ENCODE assay signal across 8 cellular contexts in genomic region chr1:198771562-198772153, GRCh38.
A peak's percentile ranks its signal among the peaks of the same experiment; 100 is the strongest.
DNase-seq lines count a peak whose midpoint lies in the region; ATAC-seq, FAIRE-seq and TF ChIP-seq lines count a peak whose summit lies in the region.

No MANE protein-coding gene starts in this region.

- TF ChIP-seq CTCF in Caco-2 (IDR thresholded peaks at IDR 0.05; ENCODE audit: insufficient read depth in 1 of 2, low read depth in 1 of 2, low read length in 1 of 2, severe bottlenecking in 1 of 2, unreplicated experiment in 1 of 2) (peak; percentile 46 to 58), upper lobe of left lung (IDR thresholded peaks at IDR 0.05) (peak; percentile 28 to 52 (median 40))

- peak; percentile 74 for FAIRE-seq in RCC 7860 (lab: Jason Lieb, UNC)

- peak; percentile 32 to 44 for DNase-seq in Caco-2
- DNase-seq in HEK293T (ENCODE audit: extremely low spot score) = peak; percentile 64
- peak; percentile 19 for DNase-seq in RCC 7860 (ENCODE audit: low spot score)
- peak; percentile 63 for DNase-seq in fibroblast of peridontal ligament (ENCODE audit: extremely low read depth)
- DNase-seq in upper lobe of left lung = no peak
- DNase-seq in effector CD8-positive, alpha-beta T cell (lab: John Stamatoyannopoulos, UW) = no peak
- no peak for DNase-seq in activated CD4-positive, alpha-beta memory T cell treated with anti-CD3 and anti-CD28 coated beads, Interleukin-2, amount 10 ng/mL, durations not matched to agents 7 days and 5 days

- CTCF ChIA-PET in Caco-2 (lab: Charles Lee) = no interaction called here
- CTCF ChIA-PET in HEK293T (lab: Yijun Ruan, JAX) = interaction anchor here (0.8 kb wide), 1 partner anchor 692 kb away, joined by 7 read pairs; no protein-coding TSS in a partner anchor
- CTCF ChIA-PET in activated CD4-positive, alpha-beta memory T cell treated with anti-CD3 and anti-CD28 coated beads, Interleukin-2, amount 10 ng/mL, durations not matched to agents 7 days and 5 days (lab: Charles Lee) = interaction anchor here (0.6 kb wide), 1 partner anchor 1508 kb away, joined by 3 read pairs; no protein-coding TSS in a partner anchor

- H3K36me3 Mint-ChIP-seq in Caco-2 (ENCODE audit: insufficient read depth, unreplicated experiment) = no peaks in the 10 kb centered on the region
- no peaks in the 10 kb centered on the region for H3K36me3 Mint-ChIP-seq in activated CD4-positive, alpha-beta memory T cell treated with anti-CD3 and anti-CD28 coated beads, Interleukin-2, amount 10 ng/mL, durations not matched to agents 7 days and 5 days (ENCODE audit: low read depth)

- H3K4me1 ChIP-seq in Caco-2 (no peaks in the 10 kb centered on the region), upper lobe of left lung (peaks cover 0 to 8% (median 2%) of the 10 kb centered on the region in 4 donors)

- no peak overlapping the region for H3K27ac ChIP-seq in upper lobe of left lung

- intact Hi-C loops in Caco-2 (cut with micrococcal nuclease; ENCODE audit: unreplicated experiment) = loop anchor here (1.0 to 10.0 kb wide), 5 partner anchors 275 to 781 kb away; no protein-coding TSS in a partner anchor

- H3K4me1 Mint-ChIP-seq in Caco-2 (ENCODE audit: low read depth, unreplicated experiment) = no peaks in the 10 kb centered on the region
- peaks cover 7% of the 10 kb centered on the region for H3K4me1 Mint-ChIP-seq in activated CD4-positive, alpha-beta memory T cell treated with anti-CD3 and anti-CD28 coated beads, Interleukin-2, amount 10 ng/mL, durations not matched to agents 7 days and 5 days

- H3K27me3 Mint-ChIP-seq in Caco-2 (ENCODE audit: insufficient read depth, unreplicated experiment) = no peaks in the 10 kb centered on the region
- peaks cover 5% of the 10 kb centered on the region for H3K27me3 Mint-ChIP-seq in activated CD4-positive, alpha-beta memory T cell treated with anti-CD3 and anti-CD28 coated beads, Interleukin-2, amount 10 ng/mL, durations not matched to agents 7 days and 5 days

- no peak overlapping the region for H3K4me3 Mint-ChIP-seq in Caco-2 (ENCODE audit: unreplicated experiment)
- no peak overlapping the region for H3K4me3 Mint-ChIP-seq in activated CD4-positive, alpha-beta memory T cell treated with anti-CD3 and anti-CD28 coated beads, Interleukin-2, amount 10 ng/mL, durations not matched to agents 7 days and 5 days

- H3K36me3 ChIP-seq in Caco-2 (ENCODE audit: control insufficient read depth, insufficient read depth, low read length) (no peaks in the 10 kb centered on the region), upper lobe of left lung (no peaks in the 10 kb centered on the region)

- no peak overlapping the region for H3K4me3 ChIP-seq in Caco-2 (ENCODE audit: low read depth, low read length)
- no peak overlapping the region for H3K4me3 ChIP-seq in upper lobe of left lung

- POLR2A ChIA-PET in Caco-2 (lab: Charles Lee) (no interaction called here), HEK293T (lab: Yijun Ruan, JAX) (no interaction called here)
- POLR2A ChIA-PET in activated CD4-positive, alpha-beta memory T cell treated with anti-CD3 and anti-CD28 coated beads, Interleukin-2, amount 10 ng/mL, durations not matched to agents 7 days and 5 days (lab: Charles Lee) = no interaction called here

- no TSS peak for BruUV-seq in Caco-2 (replicated peaks; lab: Mats Ljungman, UMichigan)

- H3K9me3 ChIP-seq in Caco-2 = no peaks in the 10 kb centered on the region
- H3K9me3 ChIP-seq in upper lobe of left lung = no peaks in the 10 kb centered on the region

- 74 to 85% methylated on average over 3 of the region's 3 CpGs for WGBS in upper lobe of left lung, 2 donors

- H3K27me3 ChIP-seq in Caco-2 (replicated peaks; ENCODE audit: control insufficient read depth, insufficient read depth, low read length) (no peaks in the 10 kb centered on the region), upper lobe of left lung (no peaks in the 10 kb centered on the region)

- no peak for TF ChIP-seq EP300 in upper lobe of left lung (IDR thresholded peaks at IDR 0.05)

- no peak overlapping the region for H3K27ac Mint-ChIP-seq in Caco-2 (ENCODE audit: unreplicated experiment)
- H3K27ac Mint-ChIP-seq in activated CD4-positive, alpha-beta memory T cell treated with anti-CD3 and anti-CD28 coated beads, Interleukin-2, amount 10 ng/mL, durations not matched to agents 7 days and 5 days = no peak overlapping the region

- ATAC-seq in upper lobe of left lung (ENCODE audit: low FRiP score in 2 of 2) = no peak
- no peak for ATAC-seq in GM18498 (IDR thresholded peaks at IDR 0.05; ENCODE audit: unreplicated experiment)

- TF ChIP-seq POLR2A in upper lobe of left lung (IDR thresholded peaks at IDR 0.05) = no peak

- peaks cover 5% of the 10 kb centered on the region for H3K9me3 Mint-ChIP-seq in Caco-2 (ENCODE audit: unreplicated experiment)
- H3K9me3 Mint-ChIP-seq in activated CD4-positive, alpha-beta memory T cell treated with anti-CD3 and anti-CD28 coated beads, Interleukin-2, amount 10 ng/mL, durations not matched to agents 7 days and 5 days = peaks cover 2% of the 10 kb centered on the region

TF ChIP-seq in HEK293T, 16 proteins besides CTCF, POLR2A, EP300 and RAD21:
- TF ChIP-seq PKNOX1 (IDR thresholded peaks at IDR 0.05) = peak; percentile 47
- no peak for TF ChIP-seq HDGF (IDR thresholded peaks at IDR 0.05; ENCODE audit: borderline replicate concordance)

Comparison
In these comparisons a context has a peak if more than half of its experiments do, and no peak if none do; other contexts are left out.
1. DNase-seq: peak in Caco-2 (2 of 2), HEK293T (single experiment), RCC 7860 (single experiment) and fibroblast of peridontal ligament (single experiment); none in upper lobe of left lung (0 of 2), effector CD8-positive, alpha-beta T cell (single experiment) and activated CD4-positive, alpha-beta memory T cell treated with anti-CD3 and anti-CD28 coated beads, Interleukin-2, amount 10 ng/mL, durations not matched to agents 7 days and 5 days (single experiment).